In genomic region chr18:3454365-3455089, GRCh38 we compare ENCODE assay signal across 1 cellular context.
A peak's percentile ranks its signal among the peaks of the same experiment; 100 is the strongest.
TF ChIP-seq lines count a peak whose summit lies in the region.

No MANE protein-coding gene starts in this region.

TF ChIP-seq in SK-N-SH, 30 proteins besides CTCF, POLR2A, EP300 and RAD21 (continued from another document):
- TF ChIP-seq SIN3A (IDR thresholded peaks at IDR 0.05; ENCODE audit: borderline replicate concordance, low read depth, low read length) (0 out of 2 replicates have a peak, but pooled peaks have one; percentile 49), MXI1 (IDR thresholded peaks at IDR 0.05; ENCODE audit: low read depth, low read length) (no peak), CHD2 (IDR thresholded peaks at IDR 0.05; ENCODE audit: low read length, partially characterized antibody) (no peak), RFX5 (IDR thresholded peaks at IDR 0.05; ENCODE audit: low read length) (no peak), TCF12 (IDR thresholded peaks at IDR 0.05) (no peak), ZBTB33 (IDR thresholded peaks at IDR 0.05; ENCODE audit: borderline replicate concordance, low read depth) (no peak), YY1 (IDR thresholded peaks at IDR 0.05; ENCODE audit: low read depth) (no peak), NRF1 (IDR thresholded peaks at IDR 0.05; ENCODE audit: low read depth, low read length) (no peak), JUND (IDR thresholded peaks at IDR 0.05) (no peak)
TF ChIP-seq in SK-N-SH: peak in this region for 3.
